Comparison of ENCODE assay signal across 8 cellular contexts in genomic region chr7:129610709-129611245, GRCh38. TPM values are rescaled to one million over a fixed set of nuclear protein-coding genes. Genes with fewer than 3 reads are reported as not detected.
DNase-seq lines count a peak whose midpoint lies in the region; ATAC-seq and TF ChIP-seq lines count a peak whose summit lies in the region.

No MANE protein-coding gene starts in this region.

- peaks cover 62% of the 10 kb centered on the region for H3K4me1 Mint-ChIP-seq in activated CD8-positive, alpha-beta T cell treated with anti-CD3 and anti-CD28 coated beads for 36 hours (ENCODE audit: low read depth)

- H3K4me3 ChIP-seq in iPS-11a (ENCODE audit: low read depth, low read length): peak overlapping the region; percentile 91

- no peak for ATAC-seq in activated CD8-positive, alpha-beta T cell treated with anti-CD3 and anti-CD28 coated beads for 36 hours
- ATAC-seq in stimulated activated naive CD8-positive, alpha-beta T cell treated with anti-CD3 and anti-CD28 coated beads, Interleukin-15, Interleukin-2, amounts not matched to agents 100 U/mL and 50 U/mL, for 24 hours: no peak
- ATAC-seq in HG02623 (IDR thresholded peaks at IDR 0.05; ENCODE audit: unreplicated experiment): no peak
- no peak for ATAC-seq in HG02885 (IDR thresholded peaks at IDR 0.05; ENCODE audit: poor library complexity, unreplicated experiment)

- H3K4me3 Mint-ChIP-seq in activated CD8-positive, alpha-beta T cell treated with anti-CD3 and anti-CD28 coated beads for 36 hours: peak overlapping the region; percentile 93

- no peak for TF ChIP-seq CTCF in activated CD8-positive, alpha-beta T cell treated with anti-CD3 and anti-CD28 coated beads for 36 hours (IDR thresholded peaks at IDR 0.05)

- H3K27me3 Mint-ChIP-seq in activated CD8-positive, alpha-beta T cell treated with anti-CD3 and anti-CD28 coated beads for 36 hours: no peaks in the 10 kb centered on the region

- peak overlapping the region; percentile 99 for H3K27ac Mint-ChIP-seq in activated CD8-positive, alpha-beta T cell treated with anti-CD3 and anti-CD28 coated beads for 36 hours

- CTCF ChIA-PET in activated CD8-positive, alpha-beta T cell treated with anti-CD3 and anti-CD28 coated beads for 36 hours (lab: Charles Lee): interaction anchor here (0.9 to 3.0 kb wide), 4 partner anchors 11 to 243 kb away, joined by 4 to 25 read pairs (median 8); no protein-coding TSS in a partner anchor

- POLR2A ChIA-PET in activated CD8-positive, alpha-beta T cell treated with anti-CD3 and anti-CD28 coated beads for 36 hours (lab: Charles Lee): interaction anchor here (1.3 to 1.6 kb wide), 2 partner anchors 12 to 57 kb away, joined by 3 to 5 read pairs; no protein-coding TSS in a partner anchor

- peaks cover 44% of the 10 kb centered on the region for H3K36me3 Mint-ChIP-seq in activated CD8-positive, alpha-beta T cell treated with anti-CD3 and anti-CD28 coated beads for 36 hours (ENCODE audit: low read depth)

- H3K9me3 Mint-ChIP-seq in activated CD8-positive, alpha-beta T cell treated with anti-CD3 and anti-CD28 coated beads for 36 hours: no peaks in the 10 kb centered on the region

- DNase-seq in DMS 273 (lab: John Stamatoyannopoulos, UW; ENCODE audit: unreplicated experiment) (peak; percentile 61), DMS 273 treated with DMSO at 0.1 percent for 48 hours (lab: John Stamatoyannopoulos, UW) (no peak)
- peak; percentile 11 for DNase-seq in activated CD8-positive, alpha-beta T cell treated with anti-CD3 and anti-CD28 coated beads for 36 hours
- peak; percentile 24 for DNase-seq in stimulated activated naive CD8-positive, alpha-beta T cell treated with anti-CD3 and anti-CD28 coated beads, Interleukin-15, Interleukin-2, amounts not matched to agents 100 U/mL and 50 U/mL, for 24 hours
- DNase-seq in activated CD4-positive, CD25-positive, alpha-beta regulatory T cell treated with anti-CD3 and anti-CD28 coated beads, Interleukin-2, amount 50 U/mL, for 72 hours: no peak

- intact Hi-C loops in activated CD8-positive, alpha-beta T cell treated with anti-CD3 and anti-CD28 coated beads for 36 hours (cut with micrococcal nuclease): loop anchor here (10.0 kb wide), 1 partner anchor 116 kb away; no protein-coding TSS in a partner anchor

RNA-seq across cellular contexts. Expression of gene NRF1, which starts 0.7 kb away (rescaled TPM):
- total RNA-seq in activated CD8-positive, alpha-beta T cell treated with anti-CD3 and anti-CD28 coated beads for 36 hours: 10 to 100 TPM; 23.3 to 23.9 TPM

Comparison
In these comparisons a context has a peak if more than half of its experiments do, and no peak if none do; other contexts are left out.
1. DNase-seq: peak in DMS 273 (single experiment), activated CD8-positive, alpha-beta T cell treated with anti-CD3 and anti-CD28 coated beads for 36 hours (single experiment) and stimulated activated naive CD8-positive, alpha-beta T cell treated with anti-CD3 and anti-CD28 coated beads, Interleukin-15, Interleukin-2, amounts not matched to agents 100 U/mL and 50 U/mL, for 24 hours (single experiment); none in DMS 273 treated with DMSO at 0.1 percent for 48 hours (single experiment) and activated CD4-positive, CD25-positive, alpha-beta regulatory T cell treated with anti-CD3 and anti-CD28 coated beads, Interleukin-2, amount 50 U/mL, for 72 hours (single experiment).